Comparison of ENCODE assay signal across 8 cellular contexts in the genomic region with DNA sequence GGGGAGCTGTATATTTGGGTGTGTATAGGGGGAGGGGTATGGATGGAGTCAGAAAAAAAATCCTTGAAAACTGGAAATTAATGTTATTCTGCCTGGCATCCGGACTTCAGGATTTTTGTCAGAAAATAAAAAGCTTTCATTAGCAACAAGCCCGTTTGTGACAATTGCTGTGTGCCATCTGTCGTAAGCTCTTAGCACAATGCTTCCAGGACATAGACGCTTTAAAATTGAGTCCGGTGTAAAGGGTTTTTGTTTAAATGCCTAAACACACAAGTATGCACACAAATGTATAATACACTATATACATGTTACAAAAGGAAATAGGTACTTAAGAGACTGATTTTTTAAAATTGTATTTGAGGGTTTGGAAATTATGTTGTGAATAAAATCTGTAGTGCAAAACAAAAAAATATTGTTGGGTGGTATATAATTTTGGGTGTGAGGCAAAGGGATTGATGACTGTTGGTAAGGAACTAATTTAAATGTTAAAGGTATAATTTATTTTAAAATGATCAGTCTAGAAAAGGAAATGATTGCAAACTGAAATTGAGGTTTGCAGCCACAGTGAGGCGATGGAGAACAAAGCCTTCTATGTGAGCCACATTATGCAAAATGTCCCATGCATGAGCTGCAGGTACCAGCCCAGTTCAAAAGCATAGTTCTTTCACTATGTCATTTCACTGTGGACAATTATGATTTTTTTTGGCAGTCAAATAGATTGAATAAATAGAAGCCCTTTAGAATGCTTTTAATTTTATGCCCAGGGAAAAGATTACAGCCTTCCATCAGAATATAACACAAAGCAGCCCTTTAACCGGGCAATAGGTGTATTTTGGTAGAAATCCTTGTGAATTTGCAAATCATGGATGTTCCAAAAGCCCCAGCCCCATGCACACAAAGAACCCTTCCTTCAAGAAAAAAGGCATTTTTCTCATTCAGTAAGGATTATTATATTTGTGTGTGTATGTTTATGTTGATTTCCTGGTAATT. TPM values are rescaled to one million over a fixed set of nuclear protein-coding genes. Genes with fewer than 3 reads are reported as not detected.
DNase-seq lines count a peak whose midpoint lies in the region; ATAC-seq, FAIRE-seq and TF ChIP-seq lines count a peak whose summit lies in the region.

No MANE protein-coding gene starts in this region.

- WGBS in suprapubic skin: 22% methylated on average over 7 of the region's 7 CpGs

- no peak for TF ChIP-seq EP300 in suprapubic skin (IDR thresholded peaks at IDR 0.05)

- intact Hi-C loops in left cardiac atrium (cut with DNase I): loop anchor here in 1 of 2 donors (10.0 kb wide), 1 partner anchor 129 kb away; no protein-coding TSS in a partner anchor

- dilution Hi-C loops in keratinocyte (cut with MboI; ENCODE audit: extremely low pct_ligation_motif_present, low sequenced_read_pairs): no loop called here

- no peaks in the 10 kb centered on the region for H4K20me1 ChIP-seq in keratinocyte (ENCODE audit: control insufficient read depth, extremely low read depth, insufficient read depth, low read length)

- ATAC-seq in left cardiac atrium: no peak
- peak; percentile 30 for ATAC-seq in HG02885 (IDR thresholded peaks at IDR 0.05; ENCODE audit: poor library complexity, unreplicated experiment)

- H3K27ac ChIP-seq in cardiac muscle cell (no peak overlapping the region), keratinocyte (ENCODE audit: control insufficient read depth, insufficient read depth, low read length) (peak overlapping the region; percentile 50), suprapubic skin (no peak overlapping the region)

- H3K27me3 ChIP-seq in cardiac muscle cell: peaks cover 36% of the 10 kb centered on the region
- H3K27me3 ChIP-seq in keratinocyte (ENCODE audit: control insufficient read depth, extremely low read depth, insufficient read depth, low read length): no peaks in the 10 kb centered on the region
- H3K27me3 ChIP-seq in suprapubic skin: no peaks in the 10 kb centered on the region

- DNase-seq in cardiac muscle cell (ENCODE audit: low read depth in 1 of 2, low spot score in 1 of 2) (peak; percentile 32 to 64), left cardiac atrium (no peak), NCI-H2196 (lab: John Stamatoyannopoulos, UW; ENCODE audit: unreplicated experiment) (peak; percentile 71), amniotic epithelial cell (ENCODE audit: low read depth) (peak; percentile 38), keratinocyte (ENCODE audit: low read depth, low spot score) (no peak), suprapubic skin (ENCODE audit: low spot score in 2 of 2) (no peak)
- no peak for DNase-seq in central memory CD4-positive, alpha-beta T cell

- H3K4me2 ChIP-seq in keratinocyte (ENCODE audit: control insufficient read depth, extremely low read depth, insufficient read depth, low read depth, low read length): peak overlapping the region; percentile 71

- H3K4me3 ChIP-seq in cardiac muscle cell (no peak overlapping the region), keratinocyte (ENCODE audit: control insufficient read depth in 2 of 3, extremely low read depth in 1 of 3, insufficient read depth in 2 of 3, low read depth in 1 of 3, low read length in 3 of 3) (peak overlapping the region; percentile 66 to 83 (median 82)), suprapubic skin (peak overlapping the region; percentile 73)

- H3K4me1 ChIP-seq in cardiac muscle cell (ENCODE audit: low read depth) (no peaks in the 10 kb centered on the region), keratinocyte (ENCODE audit: control insufficient read depth, extremely low read depth, insufficient read depth, low read length) (peaks cover 30% of the 10 kb centered on the region), suprapubic skin (peaks cover 28% of the 10 kb centered on the region)

- H3K36me3 ChIP-seq in cardiac muscle cell (no peaks in the 10 kb centered on the region), keratinocyte (ENCODE audit: control insufficient read depth in 2 of 2, extremely low read depth in 1 of 2, insufficient read depth in 2 of 2, low read length in 2 of 2) (no peaks in the 10 kb centered on the region), suprapubic skin (no peaks in the 10 kb centered on the region)

- no peak for TF ChIP-seq POLR2A in suprapubic skin (IDR thresholded peaks at IDR 0.05)

- peak; percentile 66 for TF ChIP-seq CTCF in cardiac muscle cell (IDR thresholded peaks at IDR 0.05; ENCODE audit: low read depth, low read length)
- TF ChIP-seq CTCF in keratinocyte (optimal IDR thresholded peaks at IDR 0.05 in 1 of 3, IDR thresholded peaks at IDR 0.05 in 1 of 3, conservative IDR thresholded peaks at IDR 0.05 in 1 of 3; ENCODE audit: extremely low read depth in 1 of 3, insufficient read depth in 2 of 3, low read length in 3 of 3): peak; percentile 61 to 72 (median 68)
- peak; percentile 23 to 34 for TF ChIP-seq CTCF in suprapubic skin (IDR thresholded peaks at IDR 0.05)

- H3K9ac ChIP-seq in keratinocyte (ENCODE audit: control insufficient read depth, extremely low read depth, insufficient read depth, low read length): peak overlapping the region; percentile 78

- peak overlapping the region; percentile 87 for H2AFZ ChIP-seq in keratinocyte (ENCODE audit: control insufficient read depth, low read length)

- H3K9me3 ChIP-seq in cardiac muscle cell (ENCODE audit: low read depth) (no peaks in the 10 kb centered on the region), keratinocyte (ENCODE audit: control insufficient read depth, low read depth, low read length) (no peaks in the 10 kb centered on the region), suprapubic skin (no peaks in the 10 kb centered on the region)

- no peaks in the 10 kb centered on the region for H3K9me1 ChIP-seq in keratinocyte (ENCODE audit: control insufficient read depth, extremely low read depth, insufficient read depth, low read length)

- FAIRE-seq in keratinocyte (lab: Jason Lieb, UNC): peak; percentile 91

- H3K79me2 ChIP-seq in keratinocyte (ENCODE audit: control insufficient read depth, insufficient read depth, low read length): peaks cover 13% of the 10 kb centered on the region

RNA-seq across cellular contexts. Expression of gene MAP2, which starts 1.5 kb away (rescaled TPM):
- 0.24 and 1.2 TPM in 2 replicates for total RNA-seq in cardiac muscle cell
- 0.27 and 0.68 TPM in 2 replicates for polyA plus RNA-seq in cardiac muscle cell
- total RNA-seq in left cardiac atrium: 1 to 10 TPM; 4.7 to 6.6 TPM
- polyA plus RNA-seq in keratinocyte: 11.9 to 27.1 TPM (median 16.2 TPM) in 3 replicates
- 151 TPM for polyA plus RNA-seq in keratinocyte (2011; ENCODE audit: low read depth)
- polyA plus RNA-seq in keratinocyte (2011; cell fraction: cytosol; rRNA removed): 17.7 and 30.9 TPM in 2 replicates
- polyA plus RNA-seq in keratinocyte (2011; cell fraction: nucleus; rRNA removed): 42.6 and 47.7 TPM in 2 replicates
- polyA plus RNA-seq in keratinocyte (2012; ENCODE audit: low replicate concordance): 16.6 and 82.0 TPM in 2 replicates
- 41.0 to 74.8 TPM (median 46.1 TPM) in 3 replicates for polyA minus RNA-seq in keratinocyte
- polyA minus RNA-seq in keratinocyte (2011; cell fraction: cytosol; rRNA and poly(A)+ RNA removed): 19.8 TPM
- 53.9 and 89.6 TPM in 2 replicates for polyA minus RNA-seq in keratinocyte (2011; cell fraction: nucleus; rRNA and poly(A)+ RNA removed)
- total RNA-seq in suprapubic skin: 10 to 100 TPM; 42.0 to 54.5 (median 47.1) TPM

Comparison
In these comparisons a context has a peak if more than half of its experiments do, and no peak if none do; other contexts are left out.
1. DNase-seq: peak in cardiac muscle cell (2 of 2), NCI-H2196 (single experiment) and amniotic epithelial cell (single experiment); none in left cardiac atrium (single experiment), keratinocyte (single experiment), suprapubic skin (0 of 2) and central memory CD4-positive, alpha-beta T cell (single experiment).
2. RNA of gene MAP2, which starts 1.5 kb away (total RNA-seq): 42.0 to 54.5 TPM in suprapubic skin; 4.7 to 6.6 TPM in left cardiac atrium and 0.24 to 1.2 TPM in cardiac muscle cell; every median in the first group is over 4 times any median in the second.
3. Peak in every context shown above with its lines, with median percentiles within 50 percentile points of each other: CTCF ChIP-seq.